1 cellular context compared by ENCODE assay signal in genomic region chr3:94064243-94064642, GRCh38.
TF ChIP-seq lines count a peak whose summit lies in the region.

No MANE protein-coding gene starts in this region.

TF ChIP-seq in endothelial cell of umbilical vein, 7 proteins besides CTCF, POLR2A, EP300 and RAD21:
- TF ChIP-seq FOS (IDR thresholded peaks at IDR 0.05; ENCODE audit: borderline replicate concordance, insufficient read depth, low read length) (no peak), MAX (IDR thresholded peaks at IDR 0.05; ENCODE audit: insufficient read depth, insufficient read length) (no peak), MYC (IDR thresholded peaks at IDR 0.05; ENCODE audit: low read depth, low read length) (no peak), JUN (IDR thresholded peaks at IDR 0.05; ENCODE audit: borderline replicate concordance, insufficient read depth, insufficient read length, low read depth) (no peak), EZH2 (IDR thresholded peaks at IDR 0.05; ENCODE audit: borderline replicate concordance, low read depth, low read length, severe bottlenecking) (no peak), GATA2 (IDR thresholded peaks at IDR 0.05; ENCODE audit: insufficient read depth, insufficient read length, low read depth, low read length) (no peak), POLR2AphosphoS5 (IDR thresholded peaks at IDR 0.05; ENCODE audit: insufficient read depth, low read depth, low read length) (no peak)
